In genomic region chr11:46293616-46294015, GRCh38 we compare ENCODE assay signal across 10 cellular contexts. TPM values are rescaled to one million over a fixed set of nuclear protein-coding genes. Genes with fewer than 3 reads are reported as not detected.
DNase-seq lines count a peak whose midpoint lies in the region; ATAC-seq, FAIRE-seq and TF ChIP-seq lines count a peak whose summit lies in the region.
"Had no signal": no experiment of that assay in that cellular context is flagged by ENCODE, and none has a peak within 500 bp of the region (broad histone marks: within the 10 kb centered on the region; RNA-seq: fewer than 3 reads in every experiment).

No MANE protein-coding gene starts in this region.

- H3K4me1 ChIP-seq in ACC112 (ENCODE audit: control insufficient read depth, insufficient read depth, low read length, unreplicated experiment) (peaks cover 93% of the 10 kb centered on the region), adrenal gland (replicated peaks in 1 of 2) (peaks cover 59 to 65% of the 10 kb centered on the region in 2 donors), kidney (ENCODE audit: control insufficient read depth in 1 of 2, insufficient read depth in 1 of 2, low read depth in 1 of 2, low read length in 2 of 2) (peaks cover 0 to 13% of the 10 kb centered on the region in 2 donors), Karpas-422 (ENCODE audit: low read length) (no peaks in the 10 kb centered on the region)

- intact Hi-C loops in adrenal gland (cut with DNase I) (no loop called here), kidney (cut with DNase I) (no loop called here)

- H3K36me3 ChIP-seq in ACC112 (ENCODE audit: insufficient read depth, low read length) (no peaks in the 10 kb centered on the region), adrenal gland (replicated peaks in 1 of 2) (no peaks in the 10 kb centered on the region), kidney (ENCODE audit: control insufficient read depth in 1 of 2, insufficient read depth in 2 of 2, low read length in 2 of 2) (no peaks in the 10 kb centered on the region), Karpas-422 (ENCODE audit: insufficient read depth, low read length) (no peaks in the 10 kb centered on the region)
- H3K36me3 ChIP-seq: cardiac muscle cell had no signal

- ATAC-seq in HG03039 (IDR thresholded peaks at IDR 0.05; ENCODE audit: unreplicated experiment): no peak

- H3K4me3 ChIP-seq in ACC112 (ENCODE audit: low read depth, low read length) (peak overlapping the region; percentile 71; the same call in 1 of the 2 replicates), adrenal gland (no peak overlapping the region), kidney (ENCODE audit: low read length in 2 of 2) (no peak overlapping the region), Karpas-422 (ENCODE audit: low read length) (no peak overlapping the region)
- H3K4me3 ChIP-seq: cardiac muscle cell had no signal

- H3K79me2 ChIP-seq in ACC112 (ENCODE audit: control insufficient read depth, insufficient read depth, low read length, unreplicated experiment) (peaks cover 57% of the 10 kb centered on the region), Karpas-422 (ENCODE audit: low read length) (no peaks in the 10 kb centered on the region)

- no peak for DNase-seq in H54 (ENCODE audit: insufficient read length, low spot score)
- peak in 1 of 7 donors; percentile 28 for DNase-seq in adrenal gland
- peak; percentile 16 for DNase-seq in kidney
- no peak for DNase-seq in Karpas-422
- DNase-seq in NCI-H1436 (lab: John Stamatoyannopoulos, UW): no peak
- DNase-seq in foreskin melanocyte: no peak

- H3K9me2 ChIP-seq in Karpas-422 (replicated peaks; ENCODE audit: insufficient read depth, low read length): no peaks in the 10 kb centered on the region

- H3K9ac ChIP-seq in kidney (ENCODE audit: low read length in 2 of 2): no peak overlapping the region
- H3K9ac ChIP-seq in Karpas-422 (ENCODE audit: low read length): no peak overlapping the region

- TF ChIP-seq POLR2A in H54 (IDR thresholded peaks at IDR 0.05; ENCODE audit: low read depth, low read length): no peak
- TF ChIP-seq POLR2A in adrenal gland (IDR thresholded peaks at IDR 0.05): no peak

- H2AFZ ChIP-seq in ACC112 (ENCODE audit: low read length, unreplicated experiment) (no peak overlapping the region), Karpas-422 (ENCODE audit: low read length) (no peak overlapping the region)

- WGBS in adrenal gland, 4 donors: 78 to 97% (median 86%) methylated on average over 8 of the region's 8 CpGs

- H3K27ac ChIP-seq in ACC112 (ENCODE audit: low read depth, low read length) (peak overlapping the region; percentile 93), adrenal gland (peak overlapping the region in 3 of 5 donors; percentile 72 to 94 (median 89)), kidney (ENCODE audit: low read depth in 2 of 2, low read length in 2 of 2) (no peak overlapping the region), Karpas-422 (ENCODE audit: low read length) (no peak overlapping the region)

- FAIRE-seq in H54 (lab: Jason Lieb, UNC): peak; percentile 48
- FAIRE-seq in kidney (lab: Jason Lieb, UNC): no peak

- H3K27me3 ChIP-seq in ACC112 (ENCODE audit: insufficient read depth, low read length) (no peaks in the 10 kb centered on the region), adrenal gland (no peaks in the 10 kb centered on the region), Karpas-422 (ENCODE audit: low read length) (no peaks in the 10 kb centered on the region)
- H3K27me3 ChIP-seq: cardiac muscle cell had no signal

- TF ChIP-seq CTCF in adrenal gland (IDR thresholded peaks at IDR 0.05) (no peak), kidney (IDR thresholded peaks at IDR 0.05; ENCODE audit: borderline replicate concordance, extremely low read depth, insufficient read depth) (no peak)

- no peaks in the 10 kb centered on the region for H4K20me1 ChIP-seq in Karpas-422 (ENCODE audit: insufficient read depth, low read depth, low read length)

- H3K9me3 ChIP-seq in adrenal gland (replicated peaks in 1 of 3): no peaks in the 10 kb centered on the region
- no peaks in the 10 kb centered on the region for H3K9me3 ChIP-seq in kidney (ENCODE audit: control insufficient read depth in 1 of 2, low read length in 2 of 2)
- no peaks in the 10 kb centered on the region for H3K9me3 ChIP-seq in Karpas-422 (ENCODE audit: low read length)

- no peak overlapping the region for H3K4me2 ChIP-seq in Karpas-422 (ENCODE audit: low read depth, low read length, poor library complexity, severe bottlenecking)

RNA-seq across cellular contexts. Expression of gene CREB3L1, which starts 16.2 kb away (rescaled TPM):
- 10 to 100 TPM in 7 of 8 donors, 1 to 10 TPM in 1; 9.5 to 31.7 (median 18.7) TPM for total RNA-seq in adrenal gland
- 10 to 100 TPM; 28.5 to 31.5 (median 29.0) TPM for polyA plus RNA-seq in adrenal gland
- 7.3 TPM for total RNA-seq in kidney
- polyA plus RNA-seq in kidney (ENCODE audit: insufficient read depth, low read depth, low replicate concordance): 2.5 TPM
- total RNA-seq in Karpas-422 (2014; rRNA removed; shearing (Covaris generic); ENCODE audit: low replicate concordance): not detected in 2 replicates
- polyA plus RNA-seq: CD14-positive monocyte had no signal

RNA-seq across cellular contexts. Expression of gene DGKZ, which starts 53.6 kb away (rescaled TPM):
- total RNA-seq in adrenal gland: 10 to 100 TPM; 32.6 to 63.4 (median 44.0) TPM
- polyA plus RNA-seq in adrenal gland: 100 to 1,000 TPM in 1 of 3 donors, 10 to 100 TPM in 2; 12.4 to 160 (median 57.0) TPM
- 50.6 TPM for total RNA-seq in kidney
- polyA plus RNA-seq in kidney (ENCODE audit: insufficient read depth, low read depth, low replicate concordance): 48.5 TPM
- total RNA-seq in Karpas-422 (2014; rRNA removed; shearing (Covaris generic); ENCODE audit: low replicate concordance): 59.4 and 106 TPM in 2 replicates

Comparison
In these comparisons a context has a peak if more than half of its experiments do, and no peak if none do; other contexts are left out.
1. H3K27ac ChIP-seq: peak in ACC112 (single experiment) and adrenal gland (3 of 5); none in kidney (0 of 2) and Karpas-422 (single experiment).